ENCODE assay signal across 9 cellular contexts in the genomic region with DNA sequence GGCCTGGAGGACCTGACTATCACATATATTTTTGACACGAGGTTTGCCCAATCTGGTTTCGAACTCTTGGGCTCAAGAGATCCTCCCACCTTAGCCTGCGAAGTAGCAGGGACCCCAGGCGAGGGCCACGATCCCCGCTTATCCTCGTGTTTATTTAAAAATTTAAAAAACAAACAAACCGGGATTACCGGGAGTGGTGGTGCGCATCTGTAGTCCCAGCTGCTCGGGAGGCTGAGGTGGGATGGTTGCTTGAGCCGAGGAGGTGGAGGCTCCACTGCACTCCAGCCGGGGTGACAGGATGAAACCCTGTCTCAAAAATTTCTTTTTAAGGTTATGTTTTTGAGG. TPM values are rescaled to one million over a fixed set of nuclear protein-coding genes. Genes with fewer than 3 reads are reported as not detected.
DNase-seq lines count a peak whose midpoint lies in the region; ATAC-seq, FAIRE-seq and TF ChIP-seq lines count a peak whose summit lies in the region.
"Had no signal": no experiment of that assay in that cellular context is flagged by ENCODE, and none has a peak within 500 bp of the region (broad histone marks: within the 10 kb centered on the region; RNA-seq: fewer than 3 reads in every experiment).

No MANE protein-coding gene starts in this region.

- FAIRE-seq in keratinocyte (lab: Jason Lieb, UNC), result peak; percentile 23

- H3K27me3 ChIP-seq in keratinocyte (ENCODE audit: control insufficient read depth, extremely low read depth, insufficient read depth, low read length) (no peaks in the 10 kb centered on the region), subcutaneous abdominal adipose tissue (ENCODE audit: control insufficient read depth in 5 of 5, insufficient read depth in 4 of 5, low read length in 5 of 5) (no peaks in the 10 kb centered on the region)

- ATAC-seq in GM21528 (IDR thresholded peaks at IDR 0.05; ENCODE audit: low FRiP score, unreplicated experiment), result no peak
- ATAC-seq in HG02798 (IDR thresholded peaks at IDR 0.05; ENCODE audit: poor library complexity, unreplicated experiment), result no peak

- H3K4me3 ChIP-seq in keratinocyte (ENCODE audit: control insufficient read depth in 2 of 3, extremely low read depth in 1 of 3, insufficient read depth in 2 of 3, low read depth in 1 of 3, low read length in 3 of 3) (peak overlapping the region in 2 of 3 experiments; percentile 65 to 90), subcutaneous abdominal adipose tissue (ENCODE audit: low read depth in 1 of 5, low read length in 5 of 5) (peak overlapping the region; percentile 81 to 99 (median 97))

- H2AFZ ChIP-seq in keratinocyte (ENCODE audit: control insufficient read depth, low read length), result peak overlapping the region; percentile 89

- peaks cover 10% of the 10 kb centered on the region for H3K4me1 ChIP-seq in keratinocyte (ENCODE audit: control insufficient read depth, extremely low read depth, insufficient read depth, low read length)
- H3K4me1 ChIP-seq in subcutaneous abdominal adipose tissue (ENCODE audit: control insufficient read depth in 5 of 5, insufficient read depth in 5 of 5, low read length in 5 of 5), result peaks cover 0 to 20% (median 15%) of the 10 kb centered on the region in 5 donors

- DNase-seq in T-helper 1 cell (no peak), keratinocyte (ENCODE audit: low read depth, low spot score) (no peak), DMS114 treated with DMSO at 0.1 percent for 48 hours (lab: John Stamatoyannopoulos, UW; ENCODE audit: unreplicated experiment) (no peak)
- no peak for DNase-seq in activated naive CD8-positive, alpha-beta T cell treated with anti-CD3 and anti-CD28 coated beads for 36 hours

- H3K27me3 Mint-ChIP-seq in T-helper 1 cell treated with Interleukin-12 subunit alpha and Interleukin-12 subunit beta and Interleukin-4 antibody, amounts not matched to agents 30 μg/mL and 1 μg/mL, for 36 hours (ENCODE audit: low read depth), result no peaks in the 10 kb centered on the region
- H3K27me3 Mint-ChIP-seq in activated naive CD8-positive, alpha-beta T cell treated with anti-CD3 and anti-CD28 coated beads for 36 hours, result no peaks in the 10 kb centered on the region

- peak overlapping the region; percentile 95 for H3K27ac Mint-ChIP-seq in T-helper 1 cell treated with Interleukin-12 subunit alpha and Interleukin-12 subunit beta and Interleukin-4 antibody, amounts not matched to agents 30 μg/mL and 1 μg/mL, for 36 hours
- peak overlapping the region; percentile 93 for H3K27ac Mint-ChIP-seq in activated naive CD8-positive, alpha-beta T cell treated with anti-CD3 and anti-CD28 coated beads for 36 hours

- H3K27ac ChIP-seq in keratinocyte (ENCODE audit: control insufficient read depth, insufficient read depth, low read length) (peak overlapping the region; percentile 88), subcutaneous abdominal adipose tissue (ENCODE audit: low read depth, low read length) (peak overlapping the region; percentile 79)

- no peak for TF ChIP-seq CTCF in keratinocyte (optimal IDR thresholded peaks at IDR 0.05 in 1 of 3, IDR thresholded peaks at IDR 0.05 in 1 of 3, conservative IDR thresholded peaks at IDR 0.05 in 1 of 3; ENCODE audit: extremely low read depth in 1 of 3, insufficient read depth in 2 of 3, low read length in 3 of 3)

- peak overlapping the region; percentile 97 for H3K4me3 Mint-ChIP-seq in T-helper 1 cell treated with Interleukin-12 subunit alpha and Interleukin-12 subunit beta and Interleukin-4 antibody, amounts not matched to agents 30 μg/mL and 1 μg/mL, for 36 hours
- peak overlapping the region; percentile 95 for H3K4me3 Mint-ChIP-seq in activated naive CD8-positive, alpha-beta T cell treated with anti-CD3 and anti-CD28 coated beads for 36 hours

- dilution Hi-C loops in keratinocyte (cut with MboI; ENCODE audit: extremely low pct_ligation_motif_present, low sequenced_read_pairs), result no loop called here

- H3K36me3 ChIP-seq in keratinocyte (ENCODE audit: control insufficient read depth in 2 of 2, extremely low read depth in 1 of 2, insufficient read depth in 2 of 2, low read length in 2 of 2) (peaks cover 3 to 15% of the 10 kb centered on the region in 2 experiments), subcutaneous abdominal adipose tissue (ENCODE audit: control insufficient read depth in 5 of 5, insufficient read depth in 5 of 5, low read length in 5 of 5) (peaks cover 3 to 20% (median 13%) of the 10 kb centered on the region in 5 donors)

- H3K9me3 Mint-ChIP-seq in T-helper 1 cell treated with Interleukin-12 subunit alpha and Interleukin-12 subunit beta and Interleukin-4 antibody, amounts not matched to agents 30 μg/mL and 1 μg/mL, for 36 hours, result no peaks in the 10 kb centered on the region
- H3K9me3 Mint-ChIP-seq in activated naive CD8-positive, alpha-beta T cell treated with anti-CD3 and anti-CD28 coated beads for 36 hours, result no peaks in the 10 kb centered on the region

- H3K4me1 Mint-ChIP-seq in T-helper 1 cell treated with Interleukin-12 subunit alpha and Interleukin-12 subunit beta and Interleukin-4 antibody, amounts not matched to agents 30 μg/mL and 1 μg/mL, for 36 hours (ENCODE audit: low read depth), result peaks cover 16% of the 10 kb centered on the region
- peaks cover 13% of the 10 kb centered on the region for H3K4me1 Mint-ChIP-seq in activated naive CD8-positive, alpha-beta T cell treated with anti-CD3 and anti-CD28 coated beads for 36 hours

- peaks cover 4% of the 10 kb centered on the region for H3K36me3 Mint-ChIP-seq in T-helper 1 cell treated with Interleukin-12 subunit alpha and Interleukin-12 subunit beta and Interleukin-4 antibody, amounts not matched to agents 30 μg/mL and 1 μg/mL, for 36 hours (ENCODE audit: low read depth)
- peaks cover 12% of the 10 kb centered on the region for H3K36me3 Mint-ChIP-seq in activated naive CD8-positive, alpha-beta T cell treated with anti-CD3 and anti-CD28 coated beads for 36 hours

- H3K9ac ChIP-seq in keratinocyte (ENCODE audit: control insufficient read depth, extremely low read depth, insufficient read depth, low read length) (peak overlapping the region; percentile 87), subcutaneous abdominal adipose tissue (ENCODE audit: low read length in 5 of 5) (peak overlapping the region; percentile 73 to 99 (median 97))

- H3K9me3 ChIP-seq in keratinocyte (ENCODE audit: control insufficient read depth, low read depth, low read length), result no peaks in the 10 kb centered on the region
- H3K9me3 ChIP-seq in subcutaneous abdominal adipose tissue (ENCODE audit: control insufficient read depth in 5 of 5, low read length in 5 of 5), result no peaks in the 10 kb centered on the region

- no peaks in the 10 kb centered on the region for H4K20me1 ChIP-seq in keratinocyte (ENCODE audit: control insufficient read depth, extremely low read depth, insufficient read depth, low read length)

- H3K4me2 ChIP-seq in keratinocyte (ENCODE audit: control insufficient read depth, extremely low read depth, insufficient read depth, low read depth, low read length), result peak overlapping the region; percentile 64

- H3K9me1 ChIP-seq in keratinocyte (ENCODE audit: control insufficient read depth, extremely low read depth, insufficient read depth, low read length), result no peaks in the 10 kb centered on the region

- H3K79me2 ChIP-seq in keratinocyte (ENCODE audit: control insufficient read depth, insufficient read depth, low read length), result peaks cover 23% of the 10 kb centered on the region

RNA-seq across cellular contexts. Expression of a gene that starts 0.5 kb away (rescaled TPM):
- 10 to 100 TPM; 80.9 to 93.2 TPM for total RNA-seq in activated naive CD8-positive, alpha-beta T cell treated with anti-CD3 and anti-CD28 coated beads for 36 hours
- polyA plus RNA-seq in keratinocyte, result 44.9 to 86.5 TPM (median 61.2 TPM) in 3 replicates
- 235 TPM for polyA plus RNA-seq in keratinocyte (2011; ENCODE audit: low read depth)
- polyA plus RNA-seq in keratinocyte (2011; cell fraction: cytosol; rRNA removed), result 47.4 and 64.6 TPM in 2 replicates
- 128 and 141 TPM in 2 replicates for polyA plus RNA-seq in keratinocyte (2011; cell fraction: nucleus; rRNA removed)
- polyA plus RNA-seq in keratinocyte (2012; ENCODE audit: low replicate concordance), result 29.3 and 48.3 TPM in 2 replicates
- polyA minus RNA-seq in keratinocyte, result 48.0 to 79.4 TPM (median 48.8 TPM) in 3 replicates
- 29.0 TPM for polyA minus RNA-seq in keratinocyte (2011; cell fraction: cytosol; rRNA and poly(A)+ RNA removed)
- 45.2 and 74.5 TPM in 2 replicates for polyA minus RNA-seq in keratinocyte (2011; cell fraction: nucleus; rRNA and poly(A)+ RNA removed)

RNA-seq across cellular contexts. Expression of a gene that starts 40.3 kb away (rescaled TPM):
- total RNA-seq in activated naive CD8-positive, alpha-beta T cell treated with anti-CD3 and anti-CD28 coated beads for 36 hours, result 100 to 1,000 TPM; 387 to 388 TPM
- 32.8 to 193 TPM (median 32.8 TPM) in 3 replicates for polyA plus RNA-seq in keratinocyte
- 22.8 TPM for polyA plus RNA-seq in keratinocyte (2011; ENCODE audit: low read depth)
- 97.7 and 191 TPM in 2 replicates for polyA plus RNA-seq in keratinocyte (2011; cell fraction: cytosol; rRNA removed)
- 47.7 and 54.8 TPM in 2 replicates for polyA plus RNA-seq in keratinocyte (2011; cell fraction: nucleus; rRNA removed)
- polyA plus RNA-seq in keratinocyte (2012; ENCODE audit: low replicate concordance), result 121 and 203 TPM in 2 replicates
- polyA minus RNA-seq in keratinocyte, result 74.1 to 375 TPM (median 92.0 TPM) in 3 replicates
- 218 TPM for polyA minus RNA-seq in keratinocyte (2011; cell fraction: cytosol; rRNA and poly(A)+ RNA removed)
- 23.3 and 27.3 TPM in 2 replicates for polyA minus RNA-seq in keratinocyte (2011; cell fraction: nucleus; rRNA and poly(A)+ RNA removed)

RNA-seq across cellular contexts. Expression of a gene that starts 53.1 kb away (rescaled TPM):
- total RNA-seq in activated naive CD8-positive, alpha-beta T cell treated with anti-CD3 and anti-CD28 coated beads for 36 hours, result under 1 TPM in 1 of 2 experiments, not detected in 1; 0.25 TPM
- 0.03 TPM in 3 replicates for polyA plus RNA-seq in keratinocyte
- polyA plus RNA-seq in keratinocyte (2011; ENCODE audit: low read depth), result not detected
- polyA plus RNA-seq in keratinocyte (2011; cell fraction: cytosol; rRNA removed), result not detected in 2 replicates
- polyA plus RNA-seq in keratinocyte (2011; cell fraction: nucleus; rRNA removed), result 0.17 and 0.19 TPM in 2 replicates
- 0.56 and 1.2 TPM in 2 replicates for polyA plus RNA-seq in keratinocyte (2012; ENCODE audit: low replicate concordance)
- polyA minus RNA-seq in keratinocyte, result 0.13 to 0.16 TPM in 2 of 3 replicates, not detected in the other
- not detected for polyA minus RNA-seq in keratinocyte (2011; cell fraction: cytosol; rRNA and poly(A)+ RNA removed)
- 0.21 and 0.54 TPM in 2 replicates for polyA minus RNA-seq in keratinocyte (2011; cell fraction: nucleus; rRNA and poly(A)+ RNA removed)
- total RNA-seq: lung microvascular endothelial cell had no signal
